In genomic region chr13:111319998-111320911, GRCh38 we compare ENCODE assay signal across 31 cellular contexts. TPM values are rescaled to one million over a fixed set of nuclear protein-coding genes. Genes with fewer than 3 reads are reported as not detected.
A peak's percentile ranks its signal among the peaks of the same experiment; 100 is the strongest.
DNase-seq lines count a peak whose midpoint lies in the region; ATAC-seq and TF ChIP-seq lines count a peak whose summit lies in the region.
"Had no signal": no experiment of that assay in that cellular context is flagged by ENCODE, and none has a peak within 500 bp of the region (broad histone marks: within the 10 kb centered on the region; RNA-seq: fewer than 3 reads in every experiment).

Gene TEX29, plus strand, starts transcription at chr13:111320642. Its CDS starts 249 bp downstream, at chr13:111320891.

- WGBS in sigmoid colon, 2 donors: 74 to 76% methylated on average over 35 of the region's 35 CpGs
- WGBS in psoas muscle, 3 donors: 74 to 83% (median 75%) methylated on average over 35 of the region's 35 CpGs

- no peaks in the 10 kb centered on the region for H3K4me1 ChIP-seq in sigmoid colon
- H3K4me1 ChIP-seq in psoas muscle: no peaks in the 10 kb centered on the region
- H3K4me1 ChIP-seq: right lobe of liver, transverse colon had no signal

- peaks cover 16% of the 10 kb centered on the region for H3K36me3 Mint-ChIP-seq in endothelial cell (ENCODE audit: low read depth, unreplicated experiment)

- H3K9me3 Mint-ChIP-seq in endothelial cell (ENCODE audit: unreplicated experiment): no peaks in the 10 kb centered on the region
- H3K9me3 Mint-ChIP-seq: activated naive CD8-positive, alpha-beta T cell treated with anti-CD3 and anti-CD28 coated beads, Interleukin-2, amount 50 U/mL, for 24 hours; immature natural killer cell; neural crest cell had no signal

- peaks cover 40% of the 10 kb centered on the region for H3K27me3 Mint-ChIP-seq in endothelial cell (ENCODE audit: unreplicated experiment)
- H3K27me3 Mint-ChIP-seq: activated naive CD8-positive, alpha-beta T cell treated with anti-CD3 and anti-CD28 coated beads, Interleukin-2, amount 50 U/mL, for 24 hours had no signal

- peaks cover 4% of the 10 kb centered on the region for H3K4me1 Mint-ChIP-seq in endothelial cell (ENCODE audit: unreplicated experiment)
- H3K4me1 Mint-ChIP-seq: neural crest cell had no signal

- H3K4me3 Mint-ChIP-seq in endothelial cell (ENCODE audit: unreplicated experiment): no peak within 1 kb of the TSS
- H3K4me3 Mint-ChIP-seq: activated naive CD8-positive, alpha-beta T cell treated with anti-CD3 and anti-CD28 coated beads, Interleukin-2, amount 50 U/mL, for 24 hours; immature natural killer cell; neural crest cell had no signal

- H3K27ac ChIP-seq in sigmoid colon (no peak within 1 kb of the TSS), psoas muscle (no peak within 1 kb of the TSS)
- H3K27ac ChIP-seq: 22Rv1; BLaER1 treated with 17β-estradiol and CSF1 and Interleukin-3, amounts not matched to agents 10 nM and 100 nM; cardiac muscle cell; epithelial cell of prostate; right lobe of liver; transverse colon had no signal

- intact Hi-C loops in sigmoid colon (cut with DNase I) (no loop called here), psoas muscle (cut with DNase I) (no loop called here)

- TF ChIP-seq CTCF in endothelial cell (IDR thresholded peaks at IDR 0.05; ENCODE audit: unreplicated experiment): no peak
- TF ChIP-seq CTCF in sigmoid colon (IDR thresholded peaks at IDR 0.05): no peak
- TF ChIP-seq CTCF in psoas muscle (IDR thresholded peaks at IDR 0.05): no peak

- TF ChIP-seq POLR2A in sigmoid colon (IDR thresholded peaks at IDR 0.05): no peak

- DNase-seq in DMS53 (lab: John Stamatoyannopoulos, UW): peak; percentile 8
- DNase-seq in DMS53 treated with DMSO at 0.1 percent for 48 hours (lab: John Stamatoyannopoulos, UW; ENCODE audit: unreplicated experiment): no peak
- peak; percentile 78 for DNase-seq in H7
- DNase-seq in endothelial cell (ENCODE audit: low spot score): no peak
- peak; percentile 34 for DNase-seq in sigmoid colon
- DNase-seq in NCI-H1417 (lab: John Stamatoyannopoulos, UW): no peak
- no peak for DNase-seq in psoas muscle
- DNase-seq in LoVo (ENCODE audit: low spot score): no peak
- DNase-seq: activated CD4-positive, alpha-beta T cell treated with anti-CD3 and anti-CD28 coated beads for 1 hour; activated gamma-delta T cell treated with Interleukin-2 at 50 U/mL for 16 hours; activated naive CD8-positive, alpha-beta T cell treated with anti-CD3 and anti-CD28 coated beads, Interleukin-2, amount 50 U/mL, for 24 hours; DMS153; effector CD4-positive, alpha-beta T cell; immature natural killer cell; NCI-H1105; NCI-H187 treated with DMSO at 0.1 percent for 48 hours; NCI-H2227 treated with DMSO at 0.1 percent for 48 hours; NCI-H526 treated with DMSO at 0.1 percent for 48 hours; right lobe of liver; SHP77 treated with DMSO at 0.1 percent for 48 hours; stimulated activated CD4-positive, alpha-beta T cell treated with anti-CD3 and anti-CD28 coated beads, Interleukin-4, amount 100 ng/mL, for 1 hour; transverse colon had no signal

- H3K9me3 ChIP-seq in sigmoid colon (no peaks in the 10 kb centered on the region), psoas muscle (no peaks in the 10 kb centered on the region)
- H3K9me3 ChIP-seq: BLaER1 treated with 17β-estradiol and CSF1 and Interleukin-3, amounts not matched to agents 10 nM and 100 nM; right lobe of liver; transverse colon had no signal

- H3K36me3 ChIP-seq in H7 (replicated peaks; ENCODE audit: control insufficient read depth, insufficient read depth, low read length) (no peaks in the 10 kb centered on the region), sigmoid colon (no peaks in the 10 kb centered on the region), psoas muscle (ENCODE audit: insufficient read depth in 1 of 2, low read depth in 1 of 2) (peaks cover 0 to 4% of the 10 kb centered on the region in 2 donors)
- H3K36me3 ChIP-seq: cardiac muscle cell, right lobe of liver, transverse colon had no signal

- H3K4me3 ChIP-seq in H7 (ENCODE audit: insufficient read depth, low read depth, low read length): no peak within 1 kb of the TSS
- H3K4me3 ChIP-seq in sigmoid colon: no peak within 1 kb of the TSS
- H3K4me3 ChIP-seq in psoas muscle: no peak within 1 kb of the TSS
- H3K4me3 ChIP-seq: BLaER1 treated with 17β-estradiol and CSF1 and Interleukin-3, amounts not matched to agents 10 nM and 100 nM; cardiac muscle cell; right lobe of liver; transverse colon had no signal

- H3K27me3 ChIP-seq in H7 (ENCODE audit: control insufficient read depth, insufficient read depth, low read length) (no peaks in the 10 kb centered on the region), sigmoid colon (no peaks in the 10 kb centered on the region), psoas muscle (ENCODE audit: insufficient read depth in 3 of 3, low read length in 2 of 3) (no peaks in the 10 kb centered on the region)
- H3K27me3 ChIP-seq: BLaER1 treated with 17β-estradiol and CSF1 and Interleukin-3, amounts not matched to agents 10 nM and 100 nM; cardiac muscle cell; right lobe of liver; transverse colon had no signal

- TF ChIP-seq EP300 in sigmoid colon (IDR thresholded peaks at IDR 0.05): no peak

- peak within 1 kb of the TSS; percentile 9 for H3K27ac Mint-ChIP-seq in endothelial cell (ENCODE audit: unreplicated experiment)
- H3K27ac Mint-ChIP-seq: activated naive CD8-positive, alpha-beta T cell treated with anti-CD3 and anti-CD28 coated beads, Interleukin-2, amount 50 U/mL, for 24 hours had no signal

- ATAC-seq in psoas muscle: no peak
- ATAC-seq: activated naive CD8-positive, alpha-beta T cell treated with anti-CD3 and anti-CD28 coated beads, Interleukin-2, amount 50 U/mL, for 24 hours; left lobe of liver had no signal

RNA-seq across cellular contexts. Expression of gene TEX29, which starts in this region (rescaled TPM):
- total RNA-seq in H7 (2014; rRNA removed; shearing (Covaris generic)): 0.22 TPM in 1 of 2 replicates, not detected in the other
- total RNA-seq in endothelial cell (ENCODE audit: unreplicated experiment) (0.54 TPM), sigmoid colon (1 to 10 TPM in 2 of 4 donors, not detected in 2; 1.5 to 2.1 TPM), psoas muscle (1 to 10 TPM in 1 of 4 donors, under 1 TPM in 2, not detected in 1; 0.32 to 1.2 (median 0.64) TPM)
- polyA plus RNA-seq in sigmoid colon (under 1 TPM in 1 of 3 donors, not detected in 2; 0.79 TPM), psoas muscle (under 1 TPM in 2 of 3 donors, not detected in 1; 0.14 to 0.38 TPM)
- total RNA-seq: cardiac muscle cell, glomerular endothelial cell, HT-29, M059J, neural crest cell, transverse colon had no signal
- polyA plus RNA-seq: cardiac muscle cell had no signal

Comparison
In these comparisons a context has a peak if more than half of its experiments do, and no peak if none do; other contexts are left out.
1. DNase-seq: peak in DMS53 (single experiment) and sigmoid colon (single experiment); none in DMS53 treated with DMSO at 0.1 percent for 48 hours (single experiment), endothelial cell (single experiment), NCI-H1417 (0 of 3), psoas muscle (0 of 2) and LoVo (single experiment).
2. Peak in DNase-seq in H7; RNA of the gene not detected or under 1 TPM.